20 cellular contexts compared by ENCODE assay signal in the genomic region with DNA sequence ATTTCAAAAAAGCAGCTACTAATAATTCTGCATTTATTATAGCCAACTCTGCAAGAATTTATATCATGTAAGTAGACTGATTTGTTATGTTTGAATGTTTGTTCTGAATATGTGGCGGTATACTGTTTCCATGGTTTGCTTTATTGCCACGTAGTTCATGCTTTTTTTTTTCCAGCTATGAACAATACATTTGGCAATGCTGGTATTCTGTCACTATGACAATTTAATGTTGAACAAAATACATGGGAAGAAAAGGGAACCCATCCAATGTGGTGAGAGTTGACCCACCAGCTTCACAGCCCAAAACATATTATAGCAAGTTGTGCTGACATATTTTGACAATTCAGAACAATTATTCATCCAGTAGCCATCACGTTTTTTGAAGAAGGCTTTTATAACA.
"Had no signal": no experiment of that assay in that cellular context is flagged by ENCODE, and none has a peak within 500 bp of the region (broad histone marks: within the 10 kb centered on the region; RNA-seq: fewer than 3 reads in every experiment).

No MANE protein-coding gene starts in this region.

- ATAC-seq: heart right ventricle; mucosa of descending colon; naive thymus-derived CD8-positive, alpha-beta T cell; psoas muscle; right lobe of liver had no signal

- H3K27ac ChIP-seq: colonic mucosa, dorsolateral prefrontal cortex, heart right ventricle, neutrophil, psoas muscle, right lobe of liver, stomach, tibial artery, upper lobe of left lung, uterus had no signal

- DNase-seq: colonic mucosa; dorsolateral prefrontal cortex; effector CD8-positive, alpha-beta T cell; heart right ventricle; hypothalamus; kidney glomerular epithelial cell; mammary epithelial cell; mucosa of descending colon; naive thymus-derived CD8-positive, alpha-beta T cell; psoas muscle; retina; right lobe of liver; stimulated activated CD4-positive, alpha-beta T cell treated with anti-CD3 and anti-CD28 coated beads, Interleukin-15, amount 100 ng/mL, for 24 hours; stimulated activated CD4-positive, alpha-beta T cell treated with anti-CD3 and anti-CD28 coated beads, Interleukin-1b, Interleukin-23, amount 100 ng/mL, for 48 hours; stimulated activated naive CD4-positive, alpha-beta T cell; stomach; upper lobe of left lung had no signal

- H3K4me3 ChIP-seq: colonic mucosa, dorsolateral prefrontal cortex, heart right ventricle, mucosa of descending colon, psoas muscle, right lobe of liver, stomach, tibial artery, upper lobe of left lung, uterus had no signal

- H3K9me3 ChIP-seq: colonic mucosa, heart right ventricle, mucosa of descending colon, neutrophil, psoas muscle, right lobe of liver, stomach, tibial artery, upper lobe of left lung, uterus had no signal

- H3K4me3 Mint-ChIP-seq: naive thymus-derived CD8-positive, alpha-beta T cell had no signal

- H3K36me3 Mint-ChIP-seq: naive thymus-derived CD8-positive, alpha-beta T cell had no signal

- H3K4me1 Mint-ChIP-seq: naive thymus-derived CD8-positive, alpha-beta T cell had no signal

- H3K27ac Mint-ChIP-seq: naive thymus-derived CD8-positive, alpha-beta T cell had no signal

- H3K36me3 ChIP-seq: colonic mucosa, heart right ventricle, neutrophil, right lobe of liver, stomach, tibial artery, upper lobe of left lung, uterus had no signal

- H3K4me1 ChIP-seq: colonic mucosa, heart right ventricle, psoas muscle, stomach, upper lobe of left lung, uterus had no signal

- H3K27me3 ChIP-seq: colonic mucosa, neutrophil, right lobe of liver, tibial artery, upper lobe of left lung, uterus had no signal
